Comparison of ENCODE assay signal across 9 cellular contexts in the genomic region with DNA sequence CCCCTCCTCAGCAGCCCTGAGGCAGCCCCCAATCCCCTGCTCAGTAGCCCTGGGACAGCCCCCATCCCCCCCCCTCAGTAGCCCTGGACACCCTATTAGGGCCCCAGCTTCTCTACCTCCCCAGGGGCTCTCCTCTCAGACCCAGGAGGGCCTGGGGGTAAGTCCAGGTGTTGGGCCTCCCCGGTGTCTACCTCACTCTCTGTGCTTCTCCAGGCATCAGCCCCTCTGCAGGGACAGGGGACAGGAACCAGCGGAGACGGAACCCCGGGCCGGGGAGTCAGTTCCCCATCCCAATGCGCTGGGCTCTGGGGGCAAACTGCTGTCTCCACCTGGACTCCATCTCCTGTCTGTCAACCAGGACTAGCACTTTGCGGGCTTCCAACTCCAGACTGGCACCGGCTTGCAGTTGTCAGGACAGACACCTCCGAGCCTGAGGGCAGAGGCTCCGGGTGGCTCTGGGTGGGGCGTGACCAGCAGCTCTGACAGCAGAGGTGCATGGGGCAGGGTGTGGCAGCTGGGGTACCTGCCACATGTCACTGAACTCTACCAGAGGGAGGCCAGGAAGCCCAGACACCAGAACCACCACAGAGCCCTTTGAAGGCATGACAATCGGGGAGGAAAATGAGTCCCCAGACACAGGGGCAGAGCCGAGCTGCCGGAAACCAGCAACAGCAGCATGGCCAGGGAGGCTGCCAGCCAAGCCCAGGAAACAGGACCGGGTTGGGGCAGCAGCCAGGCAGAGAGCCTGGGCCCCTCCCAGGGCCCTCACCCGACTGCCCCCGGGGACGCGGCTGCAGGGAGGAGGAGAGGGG. TPM values are rescaled to one million over a fixed set of nuclear protein-coding genes. Genes with fewer than 3 reads are reported as not detected.
DNase-seq lines count a peak whose midpoint lies in the region; TF ChIP-seq lines count a peak whose summit lies in the region.
"Had no signal": no experiment of that assay in that cellular context is flagged by ENCODE, and none has a peak within 500 bp of the region (broad histone marks: within the 10 kb centered on the region; RNA-seq: fewer than 3 reads in every experiment).

No MANE protein-coding gene starts in this region.

- H3K9me3 Mint-ChIP-seq in activated CD4-positive, alpha-beta T cell treated with anti-CD3 and anti-CD28 coated beads, Interleukin-2, amount 10 ng/mL, durations not matched to agents 24 days and 14 days: no peaks in the 10 kb centered on the region
- H3K9me3 Mint-ChIP-seq in osteocyte (ENCODE audit: unreplicated experiment): no peaks in the 10 kb centered on the region

- H3K27ac ChIP-seq in coronary artery: peak overlapping the region in 1 of 2 donors; percentile 7
- no peak overlapping the region for H3K27ac ChIP-seq in stomach
- H3K27ac ChIP-seq: KMS-11, SJSA1 had no signal

- no peaks in the 10 kb centered on the region for H3K36me3 Mint-ChIP-seq in activated CD4-positive, alpha-beta T cell treated with anti-CD3 and anti-CD28 coated beads, Interleukin-2, amount 10 ng/mL, durations not matched to agents 24 days and 14 days (ENCODE audit: low read depth)
- no peaks in the 10 kb centered on the region for H3K36me3 Mint-ChIP-seq in osteocyte (ENCODE audit: unreplicated experiment)

- no peak for TF ChIP-seq POLR2A in stomach (IDR thresholded peaks at IDR 0.05)

- intact Hi-C loops in activated CD4-positive, alpha-beta T cell treated with anti-CD3 and anti-CD28 coated beads, Interleukin-2, amount 10 ng/mL, durations not matched to agents 24 days and 14 days (cut with micrococcal nuclease): no loop called here
- intact Hi-C loops in stomach (cut with DNase I; ENCODE audit: low total_unique reads): no loop called here

- no peaks in the 10 kb centered on the region for H3K36me3 ChIP-seq in stomach
- H3K36me3 ChIP-seq: SJSA1 had no signal

- H3K4me1 ChIP-seq in stomach: peaks cover 0 to 13% (median 6%) of the 10 kb centered on the region in 4 donors
- H3K4me1 ChIP-seq: SJSA1 had no signal

- CTCF ChIA-PET in GM10248 (lab: Yijun Ruan, JAX): no interaction called here

- DNase-seq in Jurkat, Clone E6-1 (ENCODE audit: low read depth, low spot score): peak; percentile 74
- peak; percentile 80 for DNase-seq in activated CD4-positive, alpha-beta T cell treated with anti-CD3 and anti-CD28 coated beads, Interleukin-2, amount 10 ng/mL, durations not matched to agents 24 days and 14 days
- no peak for DNase-seq in coronary artery (ENCODE audit: low spot score)
- DNase-seq in stimulated activated CD4-positive, alpha-beta T cell treated with anti-CD3 and anti-CD28 coated beads, Interleukin-4, amount 100 ng/mL, for 24 hours: peak; percentile 30
- no peak for DNase-seq in osteocyte (ENCODE audit: extremely low spot score, unreplicated experiment)
- no peak for DNase-seq in stomach
- no peak for DNase-seq in GM10248 (ENCODE audit: extremely low spot score)

- POLR2A ChIA-PET in GM10248 (lab: Yijun Ruan, JAX): no interaction called here

- TF ChIP-seq EP300 in stomach (IDR thresholded peaks at IDR 0.05): no peak

- no peak overlapping the region for H3K27ac Mint-ChIP-seq in activated CD4-positive, alpha-beta T cell treated with anti-CD3 and anti-CD28 coated beads, Interleukin-2, amount 10 ng/mL, durations not matched to agents 24 days and 14 days
- no peak overlapping the region for H3K27ac Mint-ChIP-seq in osteocyte (ENCODE audit: unreplicated experiment)

- H3K27me3 Mint-ChIP-seq in activated CD4-positive, alpha-beta T cell treated with anti-CD3 and anti-CD28 coated beads, Interleukin-2, amount 10 ng/mL, durations not matched to agents 24 days and 14 days: peaks cover 4% of the 10 kb centered on the region
- H3K27me3 Mint-ChIP-seq in osteocyte (ENCODE audit: unreplicated experiment): peaks cover 3% of the 10 kb centered on the region

- peak overlapping the region; percentile 48 for H3K4me3 Mint-ChIP-seq in activated CD4-positive, alpha-beta T cell treated with anti-CD3 and anti-CD28 coated beads, Interleukin-2, amount 10 ng/mL, durations not matched to agents 24 days and 14 days
- H3K4me3 Mint-ChIP-seq in osteocyte (ENCODE audit: unreplicated experiment): no peak overlapping the region

- TF ChIP-seq CTCF in coronary artery (IDR thresholded peaks at IDR 0.05): no peak
- no peak for TF ChIP-seq CTCF in osteocyte (IDR thresholded peaks at IDR 0.05)
- no peak for TF ChIP-seq CTCF in stomach (IDR thresholded peaks at IDR 0.05)
- TF ChIP-seq CTCF in GM10248 (IDR thresholded peaks at IDR 0.05; ENCODE audit: control extremely low read depth, extremely low read depth, low read depth, missing control alignments): no peak

- 30 to 59% (median 39%) methylated on average over 5 to 19 of the region's 19 CpGs for WGBS in stomach, 5 donors

- H3K4me3 ChIP-seq in Jurkat, Clone E6-1 (ENCODE audit: low read length): peak overlapping the region; percentile 5; the same call in 1 of the 2 replicates
- H3K4me3 ChIP-seq in coronary artery (peak overlapping the region; percentile 30), stomach (no peak overlapping the region)
- H3K4me3 ChIP-seq: SJSA1 had no signal

- peaks cover 0 to 70% (median 11%) of the 10 kb centered on the region in 3 donors for H3K27me3 ChIP-seq in stomach

- H3K9me3 ChIP-seq in stomach: no peaks in the 10 kb centered on the region
- H3K9me3 ChIP-seq: SJSA1 had no signal

- peaks cover 4% of the 10 kb centered on the region for H3K4me1 Mint-ChIP-seq in activated CD4-positive, alpha-beta T cell treated with anti-CD3 and anti-CD28 coated beads, Interleukin-2, amount 10 ng/mL, durations not matched to agents 24 days and 14 days
- H3K4me1 Mint-ChIP-seq in osteocyte (ENCODE audit: unreplicated experiment): peaks cover 2% of the 10 kb centered on the region

RNA-seq across cellular contexts. Expression of gene UBAC1, which starts 17.7 kb away (rescaled TPM):
- polyA plus RNA-seq in Jurkat, Clone E6-1 (2012; ENCODE audit: insufficient read depth, insufficient read length): 54.4 TPM
- total RNA-seq in activated CD4-positive, alpha-beta T cell treated with anti-CD3 and anti-CD28 coated beads, Interleukin-2, amount 10 ng/mL, durations not matched to agents 24 days and 14 days: 43.2 and 47.7 TPM in 2 replicates
- 38.9 and 41.9 TPM in 2 replicates for total RNA-seq in osteocyte
- 10 to 100 TPM; 22.6 to 70.1 (median 50.4) TPM for total RNA-seq in stomach
- polyA plus RNA-seq in stomach: 10 to 100 TPM; 34.7 to 55.4 (median 34.8) TPM

Comparison
In these comparisons a context has a peak if more than half of its experiments do, and no peak if none do; other contexts are left out.
1. DNase-seq: peak in Jurkat, Clone E6-1 (single experiment), activated CD4-positive, alpha-beta T cell treated with anti-CD3 and anti-CD28 coated beads, Interleukin-2, amount 10 ng/mL, durations not matched to agents 24 days and 14 days (single experiment) and stimulated activated CD4-positive, alpha-beta T cell treated with anti-CD3 and anti-CD28 coated beads, Interleukin-4, amount 100 ng/mL, for 24 hours (single experiment); none in coronary artery (single experiment), osteocyte (single experiment), stomach (single experiment) and GM10248 (single experiment).
2. H3K4me3 ChIP-seq: peak in Jurkat, Clone E6-1 (single experiment) and coronary artery (single experiment); none in stomach (0 of 4).